27 cellular contexts compared by ENCODE assay signal in genomic region chr13:44210525-44210924, GRCh38.
"Had no signal": no experiment of that assay in that cellular context is flagged by ENCODE, and none has a peak within 500 bp of the region (broad histone marks: within the 10 kb centered on the region; RNA-seq: fewer than 3 reads in every experiment).

No MANE protein-coding gene starts in this region.

- H3K9me3 ChIP-seq: colonic mucosa, pancreas, thoracic aorta, vagina had no signal

- H3K4me3 Mint-ChIP-seq: activated B cell treated with CpG ODN at 0.5 μM for 24 hours; activated CD8-positive, alpha-beta T cell treated with anti-CD3 and anti-CD28 coated beads for 36 hours; activated T-cell treated with anti-CD3 and anti-CD28 coated beads, Interleukin-2, amount 50 U/mL, for 4 hours; activated T-helper 17 cell treated with anti-CD3 and anti-CD28 coated beads, Interleukin-2, amount 50 U/mL, for 72 hours; effector memory CD8-positive, alpha-beta T cell; naive B cell; nephron progenitor cell; T-helper 2 cell treated with Interferon-gamma antibody and Interleukin-4, amounts not matched to agents 5 μg/mL and 100 μg/mL, for 36 hours; type B pancreatic cell had no signal

- H3K27ac ChIP-seq: colonic mucosa, heart right ventricle, left lung, pancreas, right atrium auricular region, spleen, thoracic aorta, vagina had no signal

- H3K9me3 Mint-ChIP-seq: T-helper 2 cell treated with Interferon-gamma antibody and Interleukin-4, amounts not matched to agents 5 μg/mL and 100 μg/mL, for 36 hours had no signal

- DNase-seq: activated B cell treated with CpG ODN at 0.5 μM for 24 hours; activated CD4-positive, alpha-beta T cell treated with anti-CD3 and anti-CD28 coated beads, Interleukin-2, amount 50 U/mL, for 1 hour; activated CD8-positive, alpha-beta T cell treated with anti-CD3 and anti-CD28 coated beads for 36 hours; activated gamma-delta T cell treated with Interleukin-2 at 50 U/mL for 16 hours; activated naive CD4-positive, alpha-beta T cell treated with anti-CD3 and anti-CD28 coated beads, Interleukin-2, amount 50 U/mL, for 16 hours; activated T-cell treated with anti-CD3 and anti-CD28 coated beads, Interleukin-2, amount 50 U/mL, for 4 hours; amniotic stem cell; colonic mucosa; effector memory CD8-positive, alpha-beta T cell; erythroblast; foreskin fibroblast; heart right ventricle; left lung; naive B cell; nephron progenitor cell; pancreas; spleen; stimulated activated naive CD4-positive, alpha-beta T cell; T-helper 1 cell had no signal

- H3K4me3 ChIP-seq: breast epithelium, colonic mucosa, heart right ventricle, left lung, lung, pancreas, right atrium auricular region, spleen, thoracic aorta, vagina had no signal

- H3K27me3 ChIP-seq: breast epithelium, colonic mucosa, heart right ventricle, left lung, pancreas, right atrium auricular region, spleen, vagina had no signal

- H3K36me3 Mint-ChIP-seq: type B pancreatic cell had no signal

- H3K36me3 ChIP-seq: breast epithelium, colonic mucosa, heart right ventricle, left lung, pancreas, right atrium auricular region, spleen, thoracic aorta, vagina had no signal

- H3K4me1 ChIP-seq: breast epithelium, colonic mucosa, left lung, pancreas, spleen, vagina had no signal

- H3K4me1 Mint-ChIP-seq: activated B cell treated with CpG ODN at 0.5 μM for 24 hours; activated T-helper 17 cell treated with anti-CD3 and anti-CD28 coated beads, Interleukin-2, amount 50 U/mL, for 72 hours; naive B cell had no signal

- ATAC-seq: activated CD8-positive, alpha-beta T cell treated with anti-CD3 and anti-CD28 coated beads for 36 hours; activated T-cell treated with anti-CD3 and anti-CD28 coated beads, Interleukin-2, amount 50 U/mL, for 4 hours; activated T-helper 17 cell treated with anti-CD3 and anti-CD28 coated beads, Interleukin-2, amount 50 U/mL, for 72 hours; effector memory CD8-positive, alpha-beta T cell; left lung; pancreas had no signal

- H3K27ac Mint-ChIP-seq: activated B cell treated with CpG ODN at 0.5 μM for 24 hours; activated CD8-positive, alpha-beta T cell treated with anti-CD3 and anti-CD28 coated beads for 36 hours; activated T-helper 17 cell treated with anti-CD3 and anti-CD28 coated beads, Interleukin-2, amount 50 U/mL, for 72 hours; effector memory CD8-positive, alpha-beta T cell; naive B cell; nephron progenitor cell; T-helper 2 cell treated with Interferon-gamma antibody and Interleukin-4, amounts not matched to agents 5 μg/mL and 100 μg/mL, for 36 hours; type B pancreatic cell had no signal

- FAIRE-seq: pancreas had no signal
